21 cellular contexts compared by ENCODE assay signal in genomic region chr7:25348066-25348595, GRCh38.
DNase-seq lines count a peak whose midpoint lies in the region; ATAC-seq, FAIRE-seq and TF ChIP-seq lines count a peak whose summit lies in the region.
"Had no signal": no experiment of that assay in that cellular context is flagged by ENCODE, and none has a peak within 500 bp of the region (broad histone marks: within the 10 kb centered on the region; RNA-seq: fewer than 3 reads in every experiment).

No MANE protein-coding gene starts in this region.

- no peak overlapping the region for H3K4me3 Mint-ChIP-seq in nephron
- no peak overlapping the region for H3K4me3 Mint-ChIP-seq in CD8-positive, alpha-beta T cell
- H3K4me3 Mint-ChIP-seq: CD8-positive, alpha-beta memory T cell had no signal

- CTCF ChIA-PET in A549 (lab: Yijun Ruan, JAX) = interaction anchor here (1.8 kb wide), 1 partner anchor 41 kb away, joined by 4 read pairs; no protein-coding TSS in a partner anchor
- CTCF ChIA-PET in K562 (lab: Yijun Ruan, JAX; ENCODE audit: low intra/inter-chr PET ratio) = interaction anchor here (0.7 kb wide), 1 partner anchor 30 kb away, joined by 4 read pairs; no protein-coding TSS in a partner anchor
- CTCF ChIA-PET in CD8-positive, alpha-beta T cell (lab: Charles Lee) = no interaction called here

- H2AFZ ChIP-seq in K562 (ENCODE audit: low read depth, low read length) = no peak overlapping the region
- H2AFZ ChIP-seq: PC-9 had no signal

- no TSS peak for BruUV-seq in K562 (replicated peaks; lab: Mats Ljungman, UMichigan)

- H3K9ac ChIP-seq in K562 (ENCODE audit: insufficient read depth in 1 of 2, low read depth in 2 of 2, low read length in 2 of 2) = no peak overlapping the region
- H3K9ac ChIP-seq: BLaER1 treated with 17β-estradiol and CSF1 and Interleukin-3, amounts not matched to agents 10 nM and 100 nM had no signal

- FAIRE-seq in A549 (lab: Jason Lieb, UNC) (no peak), K562 (lab: Jason Lieb, UNC) (no peak)

- TF ChIP-seq POLR2A in A549 (IDR thresholded peaks at IDR 0.05; ENCODE audit: low read length) = no peak
- no peak for TF ChIP-seq POLR2A in K562 (conservative IDR thresholded peaks at IDR 0.05)

- intact Hi-C loops in K562 (cut with micrococcal nuclease) = no loop called here
- intact Hi-C loops in CD8-positive, alpha-beta T cell (cut with DNase I, micrococcal nuclease) = no loop called here

- POLR2A ChIA-PET in A549 (lab: Yijun Ruan, JAX) = no interaction called here
- POLR2A ChIA-PET in K562 (lab: Yijun Ruan, JAX) = interaction anchor here (0.7 kb wide), 1 partner anchor 116 kb away, joined by 3 read pairs; no protein-coding TSS in a partner anchor
- POLR2A ChIA-PET in CD8-positive, alpha-beta T cell (lab: Charles Lee) = no interaction called here

- H3K9me3 ChIP-seq in A549 = no peaks in the 10 kb centered on the region
- H3K9me3 ChIP-seq in K562 (replicated peaks; ENCODE audit: control insufficient read depth, insufficient read depth, low read depth, low read length) = no peaks in the 10 kb centered on the region
- H3K9me3 ChIP-seq in CD8-positive, alpha-beta T cell (ENCODE audit: low read length) = no peaks in the 10 kb centered on the region
- H3K9me3 ChIP-seq: BLaER1 treated with 17β-estradiol and CSF1 and Interleukin-3, amounts not matched to agents 10 nM and 100 nM; MG63 had no signal

- no peaks in the 10 kb centered on the region for H3K27me3 Mint-ChIP-seq in nephron (ENCODE audit: low read depth)
- H3K27me3 Mint-ChIP-seq in CD8-positive, alpha-beta T cell (ENCODE audit: low read depth) = peaks cover 18% of the 10 kb centered on the region

- in situ Hi-C loops in K562 (cut with MboI) = no loop called here

- DNase-seq in A549 (ENCODE audit: low read depth in 1 of 2, low spot score in 1 of 2) = no peak
- no peak for DNase-seq in K562 (ENCODE audit: extremely low read depth in 1 of 4, low spot score in 3 of 4)
- no peak for DNase-seq in NCI-H1417 treated with DMSO at 0.1 percent for 48 hours (lab: John Stamatoyannopoulos, UW)
- DNase-seq in CD8-positive, alpha-beta T cell = no peak
- DNase-seq: Calu3; CD8-positive, alpha-beta memory T cell; DMS53; GF-D8; MG63; NCI-H2029 treated with DMSO at 0.1 percent for 48 hours; NCI-H2171; NCI-H345; NCI-H524 treated with DMSO at 0.1 percent for 48 hours; PC-9; RPMI8226; SHP77; SW 1271 had no signal

- H3K4me1 ChIP-seq in A549 = no peaks in the 10 kb centered on the region
- H3K4me1 ChIP-seq in K562 (replicated peaks in 1 of 2; ENCODE audit: control insufficient read depth in 2 of 2, insufficient read depth in 2 of 2, low read length in 2 of 2) = no peaks in the 10 kb centered on the region
- H3K4me1 ChIP-seq in CD8-positive, alpha-beta T cell (ENCODE audit: insufficient read depth, low read length) = no peaks in the 10 kb centered on the region

- H3K27me3 ChIP-seq in K562 (ENCODE audit: control insufficient read depth in 2 of 2, insufficient read depth in 2 of 2, low read length in 2 of 2) = no peaks in the 10 kb centered on the region; a peak in 3 of 5 replicates
- no peaks in the 10 kb centered on the region for H3K27me3 ChIP-seq in CD8-positive, alpha-beta T cell (ENCODE audit: insufficient read depth, low read length)
- H3K27me3 ChIP-seq: BLaER1 treated with 17β-estradiol and CSF1 and Interleukin-3, amounts not matched to agents 10 nM and 100 nM had no signal

- no peak for TF ChIP-seq CTCF in A549 (IDR thresholded peaks at IDR 0.05)
- TF ChIP-seq CTCF in C4-2B (conservative IDR thresholded peaks at IDR 0.05) = no peak
- no peak for TF ChIP-seq CTCF in K562 (IDR thresholded peaks at IDR 0.05 in 2 of 3, conservative IDR thresholded peaks at IDR 0.05 in 1 of 3; ENCODE audit: insufficient read depth in 2 of 3, low read depth in 1 of 3, low read length in 3 of 3)
- TF ChIP-seq CTCF in nephron (IDR thresholded peaks at IDR 0.05; ENCODE audit: unreplicated experiment in 3 of 3) = no peak
- TF ChIP-seq CTCF in CD8-positive, alpha-beta T cell (IDR thresholded peaks at IDR 0.05) = no peak

- H3K36me3 Mint-ChIP-seq in nephron (ENCODE audit: low read depth) = no peaks in the 10 kb centered on the region
- H3K36me3 Mint-ChIP-seq in CD8-positive, alpha-beta T cell = no peaks in the 10 kb centered on the region

- H4K20me1 ChIP-seq in K562 (replicated peaks; ENCODE audit: control insufficient read depth, insufficient read depth, low read length) = no peaks in the 10 kb centered on the region
- H4K20me1 ChIP-seq: BLaER1 treated with 17β-estradiol and CSF1 and Interleukin-3, amounts not matched to agents 10 nM and 100 nM had no signal

- no peaks in the 10 kb centered on the region for H3K79me2 ChIP-seq in K562 (ENCODE audit: control insufficient read depth, insufficient read depth, low read length)

- TF ChIP-seq EP300 in A549 (IDR thresholded peaks at IDR 0.05) = no peak
- TF ChIP-seq EP300 in K562 (IDR thresholded peaks at IDR 0.05; ENCODE audit: low read length) = no peak

- no peak for TF ChIP-seq RAD21 in A549 (conservative IDR thresholded peaks at IDR 0.05 in 1 of 2, IDR thresholded peaks at IDR 0.05 in 1 of 2)
- no peak for TF ChIP-seq RAD21 in K562 (CRISPR knock-in tag; conservative IDR thresholded peaks at IDR 0.05 in 1 of 2, IDR thresholded peaks at IDR 0.05 in 1 of 2)

- no peak overlapping the region for H3K4me2 ChIP-seq in A549
- no peak overlapping the region for H3K4me2 ChIP-seq in K562 (ENCODE audit: insufficient read depth, low read length)
- H3K4me2 ChIP-seq: PC-9 had no signal

- WGBS in A549 (ENCODE audit: missing lambda C conversion rate) = 35% methylated on average over 3 of the region's 3 CpGs
- 6% methylated on average over 3 of the region's 3 CpGs for WGBS in K562 (ENCODE audit: insufficient coverage, low coverage, missing lambda C conversion rate)

- no peaks in the 10 kb centered on the region for H3K9me3 Mint-ChIP-seq in nephron
- no peaks in the 10 kb centered on the region for H3K9me3 Mint-ChIP-seq in CD8-positive, alpha-beta T cell

- H3K36me3 ChIP-seq in K562 (ENCODE audit: control insufficient read depth, insufficient read depth, low read length) = no peaks in the 10 kb centered on the region
- no peaks in the 10 kb centered on the region for H3K36me3 ChIP-seq in CD8-positive, alpha-beta T cell (ENCODE audit: insufficient read depth, low read length)
- H3K36me3 ChIP-seq: BLaER1 treated with 17β-estradiol and CSF1 and Interleukin-3, amounts not matched to agents 10 nM and 100 nM; MG63 had no signal

- H3K4me3 ChIP-seq in A549 = no peak overlapping the region
- H3K4me3 ChIP-seq in K562 = no peak overlapping the region
- no peak overlapping the region for H3K4me3 ChIP-seq in CD8-positive, alpha-beta T cell (ENCODE audit: low read depth, low read length)
- H3K4me3 ChIP-seq: BLaER1 treated with 17β-estradiol and CSF1 and Interleukin-3, amounts not matched to agents 10 nM and 100 nM; MG63; PC-9 had no signal

- H3K27ac ChIP-seq in A549 (no peak overlapping the region), C4-2B (peak overlapping the region; percentile 53; the same call in 1 of the 2 replicates), K562 (ENCODE audit: extremely low read depth, low read depth, low read length) (no peak overlapping the region)
- no peak overlapping the region for H3K27ac ChIP-seq in CD8-positive, alpha-beta T cell (ENCODE audit: low read depth, low read length)
- H3K27ac ChIP-seq: BLaER1 treated with 17β-estradiol and CSF1 and Interleukin-3, amounts not matched to agents 10 nM and 100 nM; PC-9 had no signal

- ATAC-seq in A549 = no peak
- no peak for ATAC-seq in K562
- ATAC-seq in CD8-positive, alpha-beta T cell = no peak
- ATAC-seq in HG03457 (IDR thresholded peaks at IDR 0.05; ENCODE audit: unreplicated experiment) = no peak

- H3K9me1 ChIP-seq in K562 (ENCODE audit: control insufficient read depth, insufficient read depth, low read length) = no peaks in the 10 kb centered on the region

- H3K4me1 Mint-ChIP-seq in nephron = peaks cover 23% of the 10 kb centered on the region
- no peaks in the 10 kb centered on the region for H3K4me1 Mint-ChIP-seq in CD8-positive, alpha-beta T cell (ENCODE audit: low read depth)
- H3K4me1 Mint-ChIP-seq: CD8-positive, alpha-beta memory T cell had no signal

- H3K27ac Mint-ChIP-seq in nephron = peak overlapping the region; percentile 69 to 85 (median 81)
- H3K27ac Mint-ChIP-seq in CD8-positive, alpha-beta T cell = no peak overlapping the region
- H3K27ac Mint-ChIP-seq: CD8-positive, alpha-beta memory T cell had no signal

TF ChIP-seq in A549, 52 proteins besides CTCF, POLR2A, EP300 and RAD21 (continues in another document):
- no peak for TF ChIP-seq PBX3 (IDR thresholded peaks at IDR 0.05)
- no peak for TF ChIP-seq ZSCAN20 (CRISPR knock-in tag; IDR thresholded peaks at IDR 0.05)

TF ChIP-seq in K562, 482 proteins besides CTCF, POLR2A, EP300 and RAD21:
- TF ChIP-seq HNRNPH1 (optimal IDR thresholded peaks at IDR 0.05; ENCODE audit: low read depth, low read length) (no peak), MAFG (tag; conservative IDR thresholded peaks at IDR 0.05) (peak; percentile 22; the same call in 1 of the 2 replicates), C11orf30 (IDR thresholded peaks at IDR 0.05; ENCODE audit: low read depth) (peak; percentile 8; the same call in 1 of the 2 replicates), RCOR1 (IDR thresholded peaks at IDR 0.05; ENCODE audit: borderline replicate concordance in 1 of 2, low read depth in 2 of 2, low read length in 2 of 2) (no peak), NUFIP1 (IDR thresholded peaks at IDR 0.05; ENCODE audit: partially characterized antibody) (no peak), ZNF316 (IDR thresholded peaks at IDR 0.05) (peak; percentile 62; the same call in 1 of the 2 replicates)
TF ChIP-seq in K562: peak in this region for 3.

Comparison
In these comparisons a context has a peak if more than half of its experiments do, and no peak if none do; other contexts are left out.
1. Of the 35 proteins assayed by ChIP-seq in both K562 and A549: peak only in K562: none; only in A549: MAFK; in both: none; in neither: 34.